ENCODE assay signal across 1 cellular context in the genomic region with DNA sequence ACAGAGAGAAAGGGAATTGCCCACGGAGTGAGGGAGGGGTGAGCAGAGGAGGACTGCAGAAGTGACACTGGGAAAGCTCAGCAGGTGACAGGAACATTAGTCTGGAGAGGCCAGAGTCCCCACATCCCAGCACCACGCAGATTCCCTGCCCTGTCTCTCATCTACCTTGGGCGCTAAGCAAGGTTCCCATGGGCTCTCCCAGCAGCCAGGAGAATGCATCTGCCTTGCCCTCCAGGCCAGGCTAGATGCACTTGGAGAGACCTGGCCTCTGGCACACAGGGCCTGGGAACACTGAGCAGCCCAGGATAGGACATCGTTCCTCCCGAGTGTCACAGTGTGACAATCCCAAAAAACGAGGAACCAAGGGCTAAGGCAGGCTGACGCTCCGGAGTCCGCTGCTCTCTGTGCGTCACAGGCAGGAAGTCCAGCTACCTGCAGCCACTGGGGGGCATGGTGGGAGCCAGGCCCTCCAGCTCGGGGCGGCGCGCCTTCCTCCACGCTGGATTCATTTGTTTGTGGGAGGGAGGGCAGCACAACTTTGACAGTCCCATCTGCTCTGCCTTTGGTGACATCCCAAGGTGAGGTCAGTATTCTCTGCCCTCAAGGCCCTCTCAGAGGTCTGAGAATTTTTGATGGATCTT.
TF ChIP-seq lines count a peak whose summit lies in the region.

No MANE protein-coding gene starts in this region.

TF ChIP-seq in GM23338, 12 proteins besides CTCF, POLR2A, EP300 and RAD21 (continued from another document):
- TF ChIP-seq JUNB (IDR thresholded peaks at IDR 0.05; ENCODE audit: unreplicated experiment): no peak
- no peak for TF ChIP-seq REST (IDR thresholded peaks at IDR 0.05; ENCODE audit: unreplicated experiment)
- TF ChIP-seq EZH2phosphoT487 (IDR thresholded peaks at IDR 0.05; ENCODE audit: unreplicated experiment): no peak
- TF ChIP-seq NANOG (IDR thresholded peaks at IDR 0.05; ENCODE audit: borderline replicate concordance): no peak
- no peak for TF ChIP-seq ZNF331 (CRISPR knock-in tag; IDR thresholded peaks at IDR 0.05; ENCODE audit: low read depth)
- no peak for TF ChIP-seq ZNF114 (CRISPR knock-in tag; IDR thresholded peaks at IDR 0.05)
- TF ChIP-seq, protein P1, sequence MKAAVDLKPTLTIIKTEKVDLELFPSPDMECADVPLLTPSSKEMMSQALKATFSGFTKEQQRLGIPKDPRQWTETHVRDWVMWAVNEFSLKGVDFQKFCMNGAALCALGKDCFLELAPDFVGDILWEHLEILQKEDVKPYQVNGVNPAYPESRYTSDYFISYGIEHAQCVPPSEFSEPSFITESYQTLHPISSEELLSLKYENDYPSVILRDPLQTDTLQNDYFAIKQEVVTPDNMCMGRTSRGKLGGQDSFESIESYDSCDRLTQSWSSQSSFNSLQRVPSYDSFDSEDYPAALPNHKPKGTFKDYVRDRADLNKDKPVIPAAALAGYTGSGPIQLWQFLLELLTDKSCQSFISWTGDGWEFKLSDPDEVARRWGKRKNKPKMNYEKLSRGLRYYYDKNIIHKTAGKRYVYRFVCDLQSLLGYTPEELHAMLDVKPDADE (IDR thresholded peaks at IDR 0.05): no peak
